Comparison of ENCODE assay signal across 14 cellular contexts in the genomic region with DNA sequence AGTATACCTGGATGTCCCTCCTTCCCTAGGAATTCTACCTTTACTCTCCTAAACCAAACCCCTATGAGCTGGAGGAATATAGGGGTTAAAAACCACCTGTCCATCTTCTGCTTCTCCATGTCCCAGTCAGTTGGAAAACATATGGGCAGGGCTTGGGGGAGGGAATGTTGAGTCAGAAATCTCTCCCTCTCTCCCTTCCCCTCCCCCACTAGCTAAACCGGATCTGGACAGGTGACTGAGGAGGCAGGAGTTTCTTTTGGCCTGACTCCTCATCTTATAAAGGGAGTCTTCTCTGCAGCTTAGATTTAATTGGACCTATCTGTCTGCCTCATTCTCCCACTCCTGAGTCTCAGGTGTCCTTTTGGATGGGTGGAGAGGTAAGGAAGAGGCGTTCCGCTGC. TPM values are rescaled to one million over a fixed set of nuclear protein-coding genes. Genes with fewer than 3 reads are reported as not detected.
DNase-seq lines count a peak whose midpoint lies in the region; ATAC-seq, FAIRE-seq and TF ChIP-seq lines count a peak whose summit lies in the region.
"Had no signal": no experiment of that assay in that cellular context is flagged by ENCODE, and none has a peak within 500 bp of the region (broad histone marks: within the 10 kb centered on the region; RNA-seq: fewer than 3 reads in every experiment).

No MANE protein-coding gene starts in this region.

- peaks cover 20% of the 10 kb centered on the region for H3K4me1 ChIP-seq in GM23338 (ENCODE audit: insufficient read depth)
- H3K4me1 ChIP-seq in K562 (replicated peaks in 1 of 2; ENCODE audit: control insufficient read depth in 2 of 2, insufficient read depth in 2 of 2, low read length in 2 of 2), result peaks cover 29 to 33% of the 10 kb centered on the region in 2 experiments

- H3K4me2 ChIP-seq in GM23338, result no peak overlapping the region
- H3K4me2 ChIP-seq in K562 (ENCODE audit: insufficient read depth, low read length), result no peak overlapping the region

- H3K4me1 Mint-ChIP-seq in GM23338, result peaks cover 28% of the 10 kb centered on the region
- peaks cover 0 to 9% (median 2%) of the 10 kb centered on the region in 4 donors for H3K4me1 Mint-ChIP-seq in naive thymus-derived CD8-positive, alpha-beta T cell

- peaks cover 73% of the 10 kb centered on the region for H3K36me3 Mint-ChIP-seq in GM23338 (ENCODE audit: low read depth)
- H3K36me3 Mint-ChIP-seq in naive thymus-derived CD8-positive, alpha-beta T cell, result no peaks in the 10 kb centered on the region

- ATAC-seq in GM23338 (no peak), K562 (no peak), left cardiac atrium (no peak)
- ATAC-seq in naive thymus-derived CD8-positive, alpha-beta T cell, result no peak
- ATAC-seq: HCT116, left lobe of liver had no signal

- H4K20me1 ChIP-seq in GM23338 (replicated peaks; ENCODE audit: insufficient read depth) (peaks cover 21% of the 10 kb centered on the region), K562 (replicated peaks; ENCODE audit: control insufficient read depth, insufficient read depth, low read length) (no peaks in the 10 kb centered on the region)

- in situ Hi-C loops in K562 (cut with MboI), result no loop called here

- no peaks in the 10 kb centered on the region for H3K9me1 ChIP-seq in K562 (ENCODE audit: control insufficient read depth, insufficient read depth, low read length)

- no peak overlapping the region for H3K27ac Mint-ChIP-seq in GM23338
- no peak overlapping the region for H3K27ac Mint-ChIP-seq in naive thymus-derived CD8-positive, alpha-beta T cell

- intact Hi-C loops in K562 (cut with micrococcal nuclease) (no loop called here), left cardiac atrium (cut with DNase I) (no loop called here)

- TF ChIP-seq EP300 in K562 (IDR thresholded peaks at IDR 0.05; ENCODE audit: low read length), result no peak

- H3K9me3 Mint-ChIP-seq in GM23338, result no peaks in the 10 kb centered on the region
- H3K9me3 Mint-ChIP-seq in naive thymus-derived CD8-positive, alpha-beta T cell, result no peaks in the 10 kb centered on the region

- POLR2A ChIA-PET in K562 (lab: Yijun Ruan, JAX), result interaction anchor here (0.8 to 1.9 kb wide), 3 partner anchors 18 to 342 kb away, joined by 3 to 6 read pairs (median 3); a partner anchor contains a TSS
- POLR2A ChIA-PET in naive thymus-derived CD8-positive, alpha-beta T cell (lab: Charles Lee), result interaction anchor here (1.0 to 1.7 kb wide), 2 partner anchors 18 to 25 kb away, joined by 3 to 23 read pairs; a partner anchor contains a TSS

- peaks cover 28% of the 10 kb centered on the region; the same call in 1 of the 2 replicates for H3K36me3 ChIP-seq in GM23338 (ENCODE audit: insufficient read depth)
- H3K36me3 ChIP-seq in K562 (ENCODE audit: control insufficient read depth, insufficient read depth, low read length), result no peaks in the 10 kb centered on the region

- peaks cover 5% of the 10 kb centered on the region for H3K27me3 Mint-ChIP-seq in GM23338 (ENCODE audit: insufficient read depth, low read depth, poor library complexity)
- H3K27me3 Mint-ChIP-seq in naive thymus-derived CD8-positive, alpha-beta T cell, result peaks cover 0 to 2% (median 0%) of the 10 kb centered on the region in 5 donors

- 54% methylated on average over 3 of the region's 3 CpGs for WGBS in K562 (ENCODE audit: insufficient coverage, low coverage, missing lambda C conversion rate)

- no peak overlapping the region; a peak in 1 of 4 replicates for H3K9ac ChIP-seq in K562 (ENCODE audit: insufficient read depth in 1 of 2, low read depth in 2 of 2, low read length in 2 of 2)

- TF ChIP-seq RAD21 in K562 (CRISPR knock-in tag; conservative IDR thresholded peaks at IDR 0.05 in 1 of 2, IDR thresholded peaks at IDR 0.05 in 1 of 2), result no peak

- TF ChIP-seq CTCF in GM23338 (conservative IDR thresholded peaks at IDR 0.05; ENCODE audit: low read depth in 2 of 2) (no peak), K562 (IDR thresholded peaks at IDR 0.05 in 2 of 3, conservative IDR thresholded peaks at IDR 0.05 in 1 of 3; ENCODE audit: insufficient read depth in 2 of 3, low read depth in 1 of 3, low read length in 3 of 3) (no peak)

- H3K9me2 ChIP-seq in GM23338 (ENCODE audit: insufficient read depth), result no peaks in the 10 kb centered on the region

- CTCF ChIA-PET in K562 (lab: Yijun Ruan, JAX; ENCODE audit: low intra/inter-chr PET ratio), result interaction anchor here (0.5 kb wide), 1 partner anchor 651 kb away, joined by 6 read pairs; no protein-coding TSS in a partner anchor

- H3K4me3 ChIP-seq in GM23338 (no peak overlapping the region), K562 (no peak overlapping the region)

- peaks cover 19% of the 10 kb centered on the region; the same call in 1 of the 2 replicates for H3F3A ChIP-seq in GM23338 (replicated peaks; ENCODE audit: low read depth)

- H3K27ac ChIP-seq in GM23338 (ENCODE audit: low read depth) (no peak overlapping the region), K562 (ENCODE audit: extremely low read depth, low read depth, low read length) (no peak overlapping the region)

- no peak overlapping the region for H2AFZ ChIP-seq in GM23338
- H2AFZ ChIP-seq in K562 (ENCODE audit: low read depth, low read length), result no peak overlapping the region

- H3K79me2 ChIP-seq in GM23338 (replicated peaks; ENCODE audit: insufficient read depth) (peaks cover 27% of the 10 kb centered on the region), K562 (ENCODE audit: control insufficient read depth, insufficient read depth, low read length) (no peaks in the 10 kb centered on the region)

- no peaks in the 10 kb centered on the region for H3K9me3 ChIP-seq in K562 (replicated peaks; ENCODE audit: control insufficient read depth, insufficient read depth, low read depth, low read length)

- no TSS peak for BruUV-seq in K562 (replicated peaks; lab: Mats Ljungman, UMichigan)

- no peak for FAIRE-seq in K562 (lab: Jason Lieb, UNC)

- DNase-seq in GM23338 (ENCODE audit: low spot score) (peak; percentile 12), K562 (ENCODE audit: extremely low read depth in 1 of 4, low spot score in 3 of 4) (peak in 1 of 4 experiments; percentile 8), mucosa of gallbladder (ENCODE audit: low spot score) (peak; percentile 76), left cardiac atrium (no peak)
- DNase-seq in naive thymus-derived CD8-positive, alpha-beta T cell, result no peak
- no peak for DNase-seq in stimulated activated CD8-positive, alpha-beta memory T cell treated with anti-CD3 and anti-CD28 coated beads, Interleukin-4, amount 100 ng/mL, for 48 hours
- DNase-seq: AML-193, amygdala, EL, NCI-H526, SHP77 treated with DMSO at 0.1 percent for 48 hours had no signal

- no peak overlapping the region for H3K4me3 Mint-ChIP-seq in GM23338
- no peak overlapping the region for H3K4me3 Mint-ChIP-seq in naive thymus-derived CD8-positive, alpha-beta T cell

- H3K27me3 ChIP-seq in GM23338 (ENCODE audit: insufficient read depth) (no peaks in the 10 kb centered on the region), K562 (ENCODE audit: control insufficient read depth in 2 of 2, insufficient read depth in 2 of 2, low read length in 2 of 2) (no peaks in the 10 kb centered on the region; a peak in 1 of 5 replicates)

- no peak for TF ChIP-seq POLR2A in K562 (conservative IDR thresholded peaks at IDR 0.05)

RNA-seq across cellular contexts. Expression of a gene that starts 6.1 kb away (rescaled TPM):
- total RNA-seq in GM23338 (2014; rRNA removed; shearing (Covaris generic)), result 44.4 and 54.4 TPM in 2 replicates
- polyA plus RNA-seq in GM23338 (2016; fragmentation: Nextera tagmentation; extraction: Ambion mirVana), result 21.0 and 23.3 TPM in 2 replicates
- total RNA-seq in K562 (2011; cell fraction: chromatin; rRNA removed; ENCODE audit: low replicate concordance), result 26.3 and 40.1 TPM in 2 replicates
- total RNA-seq in K562 (2011; cell fraction: nucleolus; rRNA removed), result 15.7 and 18.8 TPM in 2 replicates
- 18.2 and 30.1 TPM in 2 replicates for total RNA-seq in K562 (2011; cell fraction: nucleoplasm; rRNA removed)
- 3.6 and 4.2 TPM in 2 replicates for total RNA-seq in K562 (2014; rRNA removed)
- 2.6 and 3.1 TPM in 2 replicates for total RNA-seq in K562 (2014; rRNA removed; fragmentation: Illumina TruSeq; extraction: Trizol)
- total RNA-seq in K562 (2015; rRNA removed; fragmentation: Illumina TruSeq; extraction: Trizol), result 2.0 and 2.6 TPM in 2 replicates
- 5.1 and 5.5 TPM in 2 replicates for total RNA-seq in K562 (2021)
- 5.3 and 12.2 TPM in 2 replicates for polyA plus RNA-seq in K562 (2011; rRNA removed)
- polyA plus RNA-seq in K562 (2011; cell fraction: cytosol; rRNA removed), result 2.8 and 9.7 TPM in 2 replicates
- 5.9 and 15.1 TPM in 2 replicates for polyA plus RNA-seq in K562 (2011; cell fraction: nucleus; rRNA removed)
- 2.7 and 9.2 TPM in 2 replicates for polyA plus RNA-seq in K562 (2012)
- 4.0 and 5.4 TPM in 2 replicates for polyA plus RNA-seq in K562 (2014; fragmentation: Illumina TruSeq; extraction: Trizol)
- polyA plus RNA-seq in K562 (2014; fragmentation: Nextera tagmentation; extraction: Ambion mirVana), result 1 to 10 TPM; 1.5 to 1.8 TPM
- polyA plus RNA-seq in K562 (2014; rRNA removed), result 3.8 and 7.4 TPM in 2 replicates
- 9.6 and 21.6 TPM in 2 replicates for polyA minus RNA-seq in K562 (2011; rRNA and poly(A)+ RNA removed)
- polyA minus RNA-seq in K562 (2011; cell fraction: cytosol; rRNA and poly(A)+ RNA removed), result 5.8 and 11.6 TPM in 2 replicates
- 6.5 and 19.8 TPM in 2 replicates for polyA minus RNA-seq in K562 (2011; cell fraction: nucleus; rRNA and poly(A)+ RNA removed)
- total RNA-seq in mucosa of gallbladder, result 228 TPM
- 10 to 100 TPM; 22.7 to 26.0 TPM for total RNA-seq in naive thymus-derived CD8-positive, alpha-beta T cell
- polyA plus RNA-seq in naive thymus-derived CD8-positive, alpha-beta T cell, result 1 to 10 TPM; 1.3 to 3.3 (median 1.7) TPM
- total RNA-seq in left cardiac atrium, result 1 to 10 TPM; 5.2 TPM
- total RNA-seq: glomerular endothelial cell had no signal

RNA-seq across cellular contexts. Expression of a gene that starts 18.3 kb away (rescaled TPM):
- total RNA-seq in GM23338 (2014; rRNA removed; shearing (Covaris generic)), result 231 and 237 TPM in 2 replicates
- polyA plus RNA-seq in GM23338 (2016; fragmentation: Nextera tagmentation; extraction: Ambion mirVana) (349 and 373 TPM in 2 replicates), K562 (2011; rRNA removed) (650 and 925 TPM in 2 replicates), K562 (2014; fragmentation: Illumina TruSeq; extraction: Trizol) (777 and 884 TPM in 2 replicates), K562 (2014; fragmentation: Nextera tagmentation; extraction: Ambion mirVana) (100 to 1,000 TPM; 230 to 303 TPM), K562 (2014; rRNA removed) (637 and 638 TPM in 2 replicates)
- 443 and 498 TPM in 2 replicates for total RNA-seq in K562 (2011; cell fraction: chromatin; rRNA removed; ENCODE audit: low replicate concordance)
- total RNA-seq in K562 (2011; cell fraction: nucleolus; rRNA removed), result 275 and 278 TPM in 2 replicates
- total RNA-seq in K562 (2011; cell fraction: nucleoplasm; rRNA removed), result 263 and 304 TPM in 2 replicates
- total RNA-seq in K562 (2014; rRNA removed) (740 and 811 TPM in 2 replicates), K562 (2014; rRNA removed; fragmentation: Illumina TruSeq; extraction: Trizol) (547 and 561 TPM in 2 replicates), K562 (2015; rRNA removed; fragmentation: Illumina TruSeq; extraction: Trizol) (712 TPM in 2 replicates), K562 (2021) (463 and 470 TPM in 2 replicates), mucosa of gallbladder (64.9 TPM), left cardiac atrium (10 to 100 TPM; 60.4 to 83.9 TPM)
- polyA plus RNA-seq in K562 (2011; cell fraction: cytosol; rRNA removed), result 274 and 376 TPM in 2 replicates
- 287 and 371 TPM in 2 replicates for polyA plus RNA-seq in K562 (2011; cell fraction: nucleus; rRNA removed)
- polyA plus RNA-seq in K562 (2012), result 289 and 533 TPM in 2 replicates
- polyA minus RNA-seq in K562 (2011; rRNA and poly(A)+ RNA removed), result 622 and 730 TPM in 2 replicates
- polyA minus RNA-seq in K562 (2011; cell fraction: cytosol; rRNA and poly(A)+ RNA removed), result 223 and 281 TPM in 2 replicates
- polyA minus RNA-seq in K562 (2011; cell fraction: nucleus; rRNA and poly(A)+ RNA removed), result 90.7 and 174 TPM in 2 replicates
- 100 to 1,000 TPM; 132 to 135 TPM for total RNA-seq in naive thymus-derived CD8-positive, alpha-beta T cell
- 100 to 1,000 TPM; 219 to 241 (median 241) TPM for polyA plus RNA-seq in naive thymus-derived CD8-positive, alpha-beta T cell

RNA-seq across cellular contexts. Expression of a gene that starts 30.3 kb away (rescaled TPM):
- 1,633 and 2,039 TPM in 2 replicates for total RNA-seq in GM23338 (2014; rRNA removed; shearing (Covaris generic))
- 3,858 and 3,875 TPM in 2 replicates for polyA plus RNA-seq in GM23338 (2016; fragmentation: Nextera tagmentation; extraction: Ambion mirVana)
- total RNA-seq in K562 (2011; cell fraction: chromatin; rRNA removed; ENCODE audit: low replicate concordance), result 471 and 502 TPM in 2 replicates
- 714 and 769 TPM in 2 replicates for total RNA-seq in K562 (2011; cell fraction: nucleolus; rRNA removed)
- total RNA-seq in K562 (2011; cell fraction: nucleoplasm; rRNA removed), result 1,389 and 2,616 TPM in 2 replicates
- 4,680 and 5,042 TPM in 2 replicates for total RNA-seq in K562 (2014; rRNA removed)
- 4,828 and 4,834 TPM in 2 replicates for total RNA-seq in K562 (2014; rRNA removed; fragmentation: Illumina TruSeq; extraction: Trizol)
- total RNA-seq in K562 (2015; rRNA removed; fragmentation: Illumina TruSeq; extraction: Trizol), result 4,355 and 4,529 TPM in 2 replicates
- total RNA-seq in K562 (2021), result 3,403 and 3,805 TPM in 2 replicates
- polyA plus RNA-seq in K562 (2011; rRNA removed), result 9,327 and 10,494 TPM in 2 replicates
- polyA plus RNA-seq in K562 (2011; cell fraction: cytosol; rRNA removed), result 7,179 and 13,806 TPM in 2 replicates
- 2,948 and 5,202 TPM in 2 replicates for polyA plus RNA-seq in K562 (2011; cell fraction: nucleus; rRNA removed)
- polyA plus RNA-seq in K562 (2012), result 7,782 and 11,481 TPM in 2 replicates
- polyA plus RNA-seq in K562 (2014; fragmentation: Illumina TruSeq; extraction: Trizol), result 5,551 and 5,604 TPM in 2 replicates
- polyA plus RNA-seq in K562 (2014; fragmentation: Nextera tagmentation; extraction: Ambion mirVana), result over 10,000 TPM; 10,697 to 11,276 TPM
- 6,115 and 7,868 TPM in 2 replicates for polyA plus RNA-seq in K562 (2014; rRNA removed)
- 1,996 and 2,558 TPM in 2 replicates for polyA minus RNA-seq in K562 (2011; rRNA and poly(A)+ RNA removed)
- polyA minus RNA-seq in K562 (2011; cell fraction: cytosol; rRNA and poly(A)+ RNA removed), result 912 and 1,093 TPM in 2 replicates
- polyA minus RNA-seq in K562 (2011; cell fraction: nucleus; rRNA and poly(A)+ RNA removed), result 197 and 533 TPM in 2 replicates
- total RNA-seq in mucosa of gallbladder, result 2,534 TPM
- 1,000 to 10,000 TPM; 5,098 to 5,261 TPM for total RNA-seq in naive thymus-derived CD8-positive, alpha-beta T cell
- over 10,000 TPM in 1 of 3 donors, 1,000 to 10,000 TPM in 2; 8,782 to 10,436 (median 9,902) TPM for polyA plus RNA-seq in naive thymus-derived CD8-positive, alpha-beta T cell
- total RNA-seq in left cardiac atrium, result 1,000 to 10,000 TPM; 2,192 to 2,337 TPM

RNA-seq across cellular contexts. Expression of a gene that starts 32.0 kb away (rescaled TPM):
- total RNA-seq in GM23338 (2014; rRNA removed; shearing (Covaris generic)), result 4.2 and 5.4 TPM in 2 replicates
- polyA plus RNA-seq in GM23338 (2016; fragmentation: Nextera tagmentation; extraction: Ambion mirVana), result 2.2 and 2.7 TPM in 2 replicates
- 9.2 and 15.6 TPM in 2 replicates for total RNA-seq in K562 (2011; cell fraction: chromatin; rRNA removed; ENCODE audit: low replicate concordance)
- total RNA-seq in K562 (2011; cell fraction: nucleolus; rRNA removed), result 12.5 and 14.0 TPM in 2 replicates
- 16.0 and 23.7 TPM in 2 replicates for total RNA-seq in K562 (2011; cell fraction: nucleoplasm; rRNA removed)
- total RNA-seq in K562 (2014; rRNA removed), result 2.2 and 2.3 TPM in 2 replicates
- 2.4 and 2.7 TPM in 2 replicates for total RNA-seq in K562 (2014; rRNA removed; fragmentation: Illumina TruSeq; extraction: Trizol)
- total RNA-seq in K562 (2015; rRNA removed; fragmentation: Illumina TruSeq; extraction: Trizol), result 3.0 and 3.8 TPM in 2 replicates
- 3.3 and 4.1 TPM in 2 replicates for total RNA-seq in K562 (2021)
- 1.0 and 1.1 TPM in 2 replicates for polyA plus RNA-seq in K562 (2011; rRNA removed)
- 1.1 and 1.5 TPM in 2 replicates for polyA plus RNA-seq in K562 (2011; cell fraction: cytosol; rRNA removed)
- 3.3 and 4.3 TPM in 2 replicates for polyA plus RNA-seq in K562 (2011; cell fraction: nucleus; rRNA removed)
- 1.9 and 2.8 TPM in 2 replicates for polyA plus RNA-seq in K562 (2012)
- 1.6 and 1.9 TPM in 2 replicates for polyA plus RNA-seq in K562 (2014; fragmentation: Illumina TruSeq; extraction: Trizol)
- polyA plus RNA-seq in K562 (2014; fragmentation: Nextera tagmentation; extraction: Ambion mirVana), result under 1 TPM; 0.31 to 0.46 TPM
- 1.4 and 1.7 TPM in 2 replicates for polyA plus RNA-seq in K562 (2014; rRNA removed)
- polyA minus RNA-seq in K562 (2011; rRNA and poly(A)+ RNA removed), result 5.3 and 6.2 TPM in 2 replicates
- 0.95 and 1.5 TPM in 2 replicates for polyA minus RNA-seq in K562 (2011; cell fraction: cytosol; rRNA and poly(A)+ RNA removed)
- 9.2 and 17.8 TPM in 2 replicates for polyA minus RNA-seq in K562 (2011; cell fraction: nucleus; rRNA and poly(A)+ RNA removed)
- total RNA-seq in mucosa of gallbladder, result 5.4 TPM
- total RNA-seq in naive thymus-derived CD8-positive, alpha-beta T cell, result 10 to 100 TPM; 15.1 to 15.9 TPM
- polyA plus RNA-seq in naive thymus-derived CD8-positive, alpha-beta T cell, result 1 to 10 TPM; 1.3 to 2.5 (median 1.8) TPM
- total RNA-seq in left cardiac atrium, result 1 to 10 TPM; 6.6 to 7.6 TPM

RNA-seq across cellular contexts. Expression of a gene that starts 42.0 kb away (rescaled TPM):
- total RNA-seq in GM23338 (2014; rRNA removed; shearing (Covaris generic)), result 97.2 and 142 TPM in 2 replicates
- 23.3 and 26.2 TPM in 2 replicates for polyA plus RNA-seq in GM23338 (2016; fragmentation: Nextera tagmentation; extraction: Ambion mirVana)
- total RNA-seq in K562 (2011; cell fraction: chromatin; rRNA removed; ENCODE audit: low replicate concordance), result 495 and 946 TPM in 2 replicates
- 651 and 665 TPM in 2 replicates for total RNA-seq in K562 (2011; cell fraction: nucleolus; rRNA removed)
- 590 and 653 TPM in 2 replicates for total RNA-seq in K562 (2011; cell fraction: nucleoplasm; rRNA removed)
- 176 and 237 TPM in 2 replicates for total RNA-seq in K562 (2014; rRNA removed)
- total RNA-seq in K562 (2014; rRNA removed; fragmentation: Illumina TruSeq; extraction: Trizol), result 113 and 132 TPM in 2 replicates
- 132 and 133 TPM in 2 replicates for total RNA-seq in K562 (2015; rRNA removed; fragmentation: Illumina TruSeq; extraction: Trizol)
- total RNA-seq in K562 (2021), result 237 and 251 TPM in 2 replicates
- polyA plus RNA-seq in K562 (2011; rRNA removed), result 164 and 228 TPM in 2 replicates
- polyA plus RNA-seq in K562 (2011; cell fraction: cytosol; rRNA removed), result 207 and 344 TPM in 2 replicates
- polyA plus RNA-seq in K562 (2011; cell fraction: nucleus; rRNA removed), result 429 and 469 TPM in 2 replicates
- polyA plus RNA-seq in K562 (2012), result 168 and 357 TPM in 2 replicates
- 396 and 420 TPM in 2 replicates for polyA plus RNA-seq in K562 (2014; fragmentation: Illumina TruSeq; extraction: Trizol)
- polyA plus RNA-seq in K562 (2014; fragmentation: Nextera tagmentation; extraction: Ambion mirVana), result 100 to 1,000 TPM; 156 to 194 TPM
- 146 and 160 TPM in 2 replicates for polyA plus RNA-seq in K562 (2014; rRNA removed)
- 245 and 274 TPM in 2 replicates for polyA minus RNA-seq in K562 (2011; rRNA and poly(A)+ RNA removed)
- 212 and 259 TPM in 2 replicates for polyA minus RNA-seq in K562 (2011; cell fraction: cytosol; rRNA and poly(A)+ RNA removed)
- polyA minus RNA-seq in K562 (2011; cell fraction: nucleus; rRNA and poly(A)+ RNA removed), result 126 and 169 TPM in 2 replicates
- 111 TPM for total RNA-seq in mucosa of gallbladder
- 100 to 1,000 TPM; 257 to 270 TPM for total RNA-seq in naive thymus-derived CD8-positive, alpha-beta T cell
- polyA plus RNA-seq in naive thymus-derived CD8-positive, alpha-beta T cell, result 100 to 1,000 TPM; 354 to 433 (median 357) TPM
- 10 to 100 TPM; 54.1 to 63.9 TPM for total RNA-seq in left cardiac atrium

Comparison
In these comparisons a context has a peak if more than half of its experiments do, and no peak if none do; other contexts are left out.
1. DNase-seq: peak in GM23338 (single experiment) and mucosa of gallbladder (single experiment); none in naive thymus-derived CD8-positive, alpha-beta T cell (0 of 10), stimulated activated CD8-positive, alpha-beta memory T cell treated with anti-CD3 and anti-CD28 coated beads, Interleukin-4, amount 100 ng/mL, for 48 hours (single experiment) and left cardiac atrium (single experiment).